Comparison of ENCODE assay signal across 7 cellular contexts in genomic region chr1:243421784-243422183, GRCh38.
DNase-seq lines count a peak whose midpoint lies in the region; ATAC-seq and TF ChIP-seq lines count a peak whose summit lies in the region.

No MANE protein-coding gene starts in this region.

- peak overlapping the region in 2 of 3 donors; percentile 47 to 69 for H3K9ac ChIP-seq in skeletal muscle tissue (ENCODE audit: low read depth in 1 of 3, low read length in 3 of 3)

- peak overlapping the region; percentile 87 for H3K27ac ChIP-seq in skeletal muscle tissue (ENCODE audit: low read depth, low read length)

- TF ChIP-seq CTCF in foreskin fibroblast (IDR thresholded peaks at IDR 0.05; ENCODE audit: low read depth, low read length), result no peak

- H3K36me3 ChIP-seq in skeletal muscle tissue (ENCODE audit: control insufficient read depth in 3 of 3, insufficient read depth in 3 of 3, low read length in 3 of 3), result peaks cover 0 to 2% (median 2%) of the 10 kb centered on the region in 3 donors

- no peaks in the 10 kb centered on the region for H3K27me3 ChIP-seq in skeletal muscle tissue (ENCODE audit: control insufficient read depth in 3 of 3, insufficient read depth in 3 of 3, low read length in 3 of 3)

- H3K4me3 ChIP-seq in foreskin fibroblast (ENCODE audit: low read depth in 1 of 2, low read length in 2 of 2) (peak overlapping the region in 1 of 2 donors; percentile 14), skeletal muscle tissue (ENCODE audit: low read length in 3 of 3) (peak overlapping the region; percentile 23 to 42 (median 40))

- H3K9me3 ChIP-seq in skeletal muscle tissue (ENCODE audit: control insufficient read depth in 3 of 3, low read length in 3 of 3), result no peaks in the 10 kb centered on the region

- H3K4me1 ChIP-seq in skeletal muscle tissue (ENCODE audit: control insufficient read depth in 3 of 3, insufficient read depth in 3 of 3, low read length in 3 of 3), result peaks cover 0 to 12% (median 10%) of the 10 kb centered on the region in 3 donors

- peak; percentile 58 for ATAC-seq in GM18519 (IDR thresholded peaks at IDR 0.05; ENCODE audit: low FRiP score, unreplicated experiment)
- peak; percentile 91 for ATAC-seq in HG02885 (IDR thresholded peaks at IDR 0.05; ENCODE audit: poor library complexity, unreplicated experiment)

- DNase-seq in NCI-H2227 (lab: John Stamatoyannopoulos, UW; ENCODE audit: unreplicated experiment) (peak; percentile 78), foreskin fibroblast (peak; percentile 26 to 45), DMS114 treated with DMSO at 0.1 percent for 48 hours (lab: John Stamatoyannopoulos, UW; ENCODE audit: unreplicated experiment) (no peak)
- peak; percentile 2 for DNase-seq in activated CD8-positive, alpha-beta memory T cell treated with anti-CD3 and anti-CD28 coated beads, Interleukin-2, amount 50 U/mL, for 24 hours (ENCODE audit: extremely low read depth)
